ENCODE assay signal across 1 cellular context in genomic region chr9:5186416-5187169, GRCh38.
TF ChIP-seq lines count a peak whose summit lies in the region.

No MANE protein-coding gene starts in this region.

TF ChIP-seq in H1, 55 proteins besides CTCF, POLR2A, EP300 and RAD21:
- TF ChIP-seq CBX8 (IDR thresholded peaks at IDR 0.05; ENCODE audit: borderline replicate concordance, low read depth, low read length) (no peak), KDM5A (IDR thresholded peaks at IDR 0.05; ENCODE audit: low read length) (no peak), SUZ12 (IDR thresholded peaks at IDR 0.05; ENCODE audit: low read length) (no peak), TCF12 (IDR thresholded peaks at IDR 0.05; ENCODE audit: low read depth, low read length) (no peak), MAFK (IDR thresholded peaks at IDR 0.05; ENCODE audit: low read depth, low read length) (no peak), CHD1 (IDR thresholded peaks at IDR 0.05; ENCODE audit: low read depth, low read length) (no peak), ATF3 (IDR thresholded peaks at IDR 0.05; ENCODE audit: insufficient read depth, low read depth, low read length) (no peak), SRF (IDR thresholded peaks at IDR 0.05; ENCODE audit: low read depth, low read length) (no peak), JUND (IDR thresholded peaks at IDR 0.05; ENCODE audit: low read length) (no peak), SIN3A (conservative IDR thresholded peaks at IDR 0.05 in 1 of 2, IDR thresholded peaks at IDR 0.05 in 1 of 2; ENCODE audit: low read depth in 1 of 2, low read length in 2 of 2) (no peak), CEBPB (IDR thresholded peaks at IDR 0.05; ENCODE audit: low read depth, low read length) (no peak)
